In the genomic region with DNA sequence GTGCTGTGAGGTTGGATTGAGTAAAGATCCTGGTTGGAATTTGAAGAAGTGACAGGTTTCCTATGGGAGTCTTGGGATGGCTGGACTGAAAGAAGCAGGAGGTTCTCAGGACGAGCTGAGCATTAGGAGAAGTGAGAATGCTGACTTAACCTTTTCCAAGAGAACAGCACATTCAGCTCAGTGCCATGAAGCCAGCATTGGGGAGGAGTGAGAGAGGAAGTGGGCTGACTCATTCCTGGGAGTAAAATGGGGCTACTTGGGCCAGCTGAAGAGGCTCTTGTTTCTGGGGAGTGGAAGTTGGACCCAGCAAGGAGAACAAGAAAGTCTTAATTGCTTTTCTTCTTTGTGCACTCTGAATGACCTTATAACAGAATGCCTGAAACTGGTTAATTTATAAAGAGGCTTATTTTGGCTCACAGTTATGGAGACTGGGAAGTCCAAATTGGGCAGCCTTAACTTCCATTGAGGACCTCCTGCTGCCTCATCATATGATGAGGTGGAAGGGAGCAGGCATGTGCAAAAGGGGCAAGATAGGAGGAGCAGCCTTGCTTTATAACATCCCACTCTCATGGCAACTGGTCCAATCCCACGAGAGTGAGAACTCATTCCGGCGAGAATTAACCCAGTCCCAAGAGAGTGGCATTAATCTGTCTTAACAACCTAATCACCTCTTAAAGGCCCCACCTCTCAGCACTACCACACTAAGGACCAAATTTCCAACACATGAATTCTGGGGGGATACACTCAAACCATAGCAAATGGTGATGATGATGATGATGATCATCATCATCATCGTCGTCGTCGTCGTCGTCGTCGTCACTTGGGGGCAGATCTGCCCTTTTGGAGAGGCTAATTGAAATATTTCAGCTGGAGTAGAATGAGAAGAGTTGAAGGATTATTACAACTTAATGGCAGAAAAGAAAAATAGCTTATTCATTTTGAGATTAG, we compare ENCODE assay signal across 1 cellular context.
TF ChIP-seq lines count a peak whose summit lies in the region.

No MANE protein-coding gene starts in this region.

TF ChIP-seq in WTC11, 78 proteins besides CTCF, POLR2A, EP300 and RAD21:
- TF ChIP-seq, protein P1, sequence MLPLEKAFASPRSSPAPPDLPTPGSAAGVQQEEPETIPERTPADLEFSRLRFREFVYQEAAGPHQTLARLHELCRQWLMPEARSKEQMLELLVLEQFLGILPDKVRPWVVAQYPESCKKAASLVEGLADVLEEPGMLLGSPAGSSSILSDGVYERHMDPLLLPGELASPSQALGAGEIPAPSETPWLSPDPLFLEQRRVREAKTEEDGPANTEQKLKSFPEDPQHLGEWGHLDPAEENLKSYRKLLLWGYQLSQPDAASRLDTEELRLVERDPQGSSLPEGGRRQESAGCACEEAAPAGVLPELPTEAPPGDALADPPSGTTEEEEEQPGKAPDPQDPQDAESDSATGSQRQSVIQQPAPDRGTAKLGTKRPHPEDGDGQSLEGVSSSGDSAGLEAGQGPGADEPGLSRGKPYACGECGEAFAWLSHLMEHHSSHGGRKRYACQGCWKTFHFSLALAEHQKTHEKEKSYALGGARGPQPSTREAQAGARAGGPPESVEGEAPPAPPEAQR (CRISPR knock-in tag; IDR thresholded peaks at IDR 0.05): no peak
- TF ChIP-seq, protein P2, sequence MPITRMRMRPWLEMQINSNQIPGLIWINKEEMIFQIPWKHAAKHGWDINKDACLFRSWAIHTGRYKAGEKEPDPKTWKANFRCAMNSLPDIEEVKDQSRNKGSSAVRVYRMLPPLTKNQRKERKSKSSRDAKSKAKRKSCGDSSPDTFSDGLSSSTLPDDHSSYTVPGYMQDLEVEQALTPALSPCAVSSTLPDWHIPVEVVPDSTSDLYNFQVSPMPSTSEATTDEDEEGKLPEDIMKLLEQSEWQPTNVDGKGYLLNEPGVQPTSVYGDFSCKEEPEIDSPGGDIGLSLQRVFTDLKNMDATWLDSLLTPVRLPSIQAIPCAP (CRISPR knock-in tag; IDR thresholded peaks at IDR 0.05): no peak
- TF ChIP-seq, protein P3, sequence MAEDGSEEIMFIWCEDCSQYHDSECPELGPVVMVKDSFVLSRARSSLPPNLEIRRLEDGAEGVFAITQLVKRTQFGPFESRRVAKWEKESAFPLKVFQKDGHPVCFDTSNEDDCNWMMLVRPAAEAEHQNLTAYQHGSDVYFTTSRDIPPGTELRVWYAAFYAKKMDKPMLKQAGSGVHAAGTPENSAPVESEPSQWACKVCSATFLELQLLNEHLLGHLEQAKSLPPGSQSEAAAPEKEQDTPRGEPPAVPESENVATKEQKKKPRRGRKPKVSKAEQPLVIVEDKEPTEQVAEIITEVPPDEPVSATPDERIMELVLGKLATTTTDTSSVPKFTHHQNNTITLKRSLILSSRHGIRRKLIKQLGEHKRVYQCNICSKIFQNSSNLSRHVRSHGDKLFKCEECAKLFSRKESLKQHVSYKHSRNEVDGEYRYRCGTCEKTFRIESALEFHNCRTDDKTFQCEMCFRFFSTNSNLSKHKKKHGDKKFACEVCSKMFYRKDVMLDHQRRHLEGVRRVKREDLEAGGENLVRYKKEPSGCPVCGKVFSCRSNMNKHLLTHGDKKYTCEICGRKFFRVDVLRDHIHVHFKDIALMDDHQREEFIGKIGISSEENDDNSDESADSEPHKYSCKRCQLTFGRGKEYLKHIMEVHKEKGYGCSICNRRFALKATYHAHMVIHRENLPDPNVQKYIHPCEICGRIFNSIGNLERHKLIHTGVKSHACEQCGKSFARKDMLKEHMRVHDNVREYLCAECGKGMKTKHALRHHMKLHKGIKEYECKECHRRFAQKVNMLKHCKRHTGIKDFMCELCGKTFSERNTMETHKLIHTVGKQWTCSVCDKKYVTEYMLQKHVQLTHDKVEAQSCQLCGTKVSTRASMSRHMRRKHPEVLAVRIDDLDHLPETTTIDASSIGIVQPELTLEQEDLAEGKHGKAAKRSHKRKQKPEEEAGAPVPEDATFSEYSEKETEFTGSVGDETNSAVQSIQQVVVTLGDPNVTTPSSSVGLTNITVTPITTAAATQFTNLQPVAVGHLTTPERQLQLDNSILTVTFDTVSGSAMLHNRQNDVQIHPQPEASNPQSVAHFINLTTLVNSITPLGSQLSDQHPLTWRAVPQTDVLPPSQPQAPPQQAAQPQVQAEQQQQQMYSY (CRISPR knock-in tag; IDR thresholded peaks at IDR 0.05): no peak
- TF ChIP-seq, protein P4, sequence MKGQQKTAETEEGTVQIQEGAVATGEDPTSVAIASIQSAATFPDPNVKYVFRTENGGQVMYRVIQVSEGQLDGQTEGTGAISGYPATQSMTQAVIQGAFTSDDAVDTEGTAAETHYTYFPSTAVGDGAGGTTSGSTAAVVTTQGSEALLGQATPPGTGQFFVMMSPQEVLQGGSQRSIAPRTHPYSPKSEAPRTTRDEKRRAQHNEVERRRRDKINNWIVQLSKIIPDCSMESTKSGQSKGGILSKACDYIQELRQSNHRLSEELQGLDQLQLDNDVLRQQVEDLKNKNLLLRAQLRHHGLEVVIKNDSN (CRISPR knock-in tag; IDR thresholded peaks at IDR 0.05): no peak
- TF ChIP-seq OVOL2 (CRISPR knock-in tag; IDR thresholded peaks at IDR 0.05; ENCODE audit: borderline replicate concordance): no peak
- no peak for TF ChIP-seq GRHL2 (CRISPR knock-in tag; IDR thresholded peaks at IDR 0.05; ENCODE audit: insufficient replicate concordance, severe bottlenecking)
- TF ChIP-seq ZNF416 (CRISPR knock-in tag; IDR thresholded peaks at IDR 0.05): no peak
- TF ChIP-seq MXD4 (CRISPR knock-in tag; IDR thresholded peaks at IDR 0.05; ENCODE audit: borderline replicate concordance): no peak
- TF ChIP-seq, protein P5, sequence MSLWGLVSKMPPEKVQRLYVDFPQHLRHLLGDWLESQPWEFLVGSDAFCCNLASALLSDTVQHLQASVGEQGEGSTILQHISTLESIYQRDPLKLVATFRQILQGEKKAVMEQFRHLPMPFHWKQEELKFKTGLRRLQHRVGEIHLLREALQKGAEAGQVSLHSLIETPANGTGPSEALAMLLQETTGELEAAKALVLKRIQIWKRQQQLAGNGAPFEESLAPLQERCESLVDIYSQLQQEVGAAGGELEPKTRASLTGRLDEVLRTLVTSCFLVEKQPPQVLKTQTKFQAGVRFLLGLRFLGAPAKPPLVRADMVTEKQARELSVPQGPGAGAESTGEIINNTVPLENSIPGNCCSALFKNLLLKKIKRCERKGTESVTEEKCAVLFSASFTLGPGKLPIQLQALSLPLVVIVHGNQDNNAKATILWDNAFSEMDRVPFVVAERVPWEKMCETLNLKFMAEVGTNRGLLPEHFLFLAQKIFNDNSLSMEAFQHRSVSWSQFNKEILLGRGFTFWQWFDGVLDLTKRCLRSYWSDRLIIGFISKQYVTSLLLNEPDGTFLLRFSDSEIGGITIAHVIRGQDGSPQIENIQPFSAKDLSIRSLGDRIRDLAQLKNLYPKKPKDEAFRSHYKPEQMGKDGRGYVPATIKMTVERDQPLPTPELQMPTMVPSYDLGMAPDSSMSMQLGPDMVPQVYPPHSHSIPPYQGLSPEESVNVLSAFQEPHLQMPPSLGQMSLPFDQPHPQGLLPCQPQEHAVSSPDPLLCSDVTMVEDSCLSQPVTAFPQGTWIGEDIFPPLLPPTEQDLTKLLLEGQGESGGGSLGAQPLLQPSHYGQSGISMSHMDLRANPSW (CRISPR knock-in tag; conservative IDR thresholded peaks at IDR 0.05; ENCODE audit: low read depth): no peak
- TF ChIP-seq TEAD4 (CRISPR knock-in tag; IDR thresholded peaks at IDR 0.05): no peak
- no peak for TF ChIP-seq ZNF396 (CRISPR knock-in tag; IDR thresholded peaks at IDR 0.05; ENCODE audit: borderline replicate concordance)
- no peak for TF ChIP-seq ZNF121 (CRISPR knock-in tag; IDR thresholded peaks at IDR 0.05)
- TF ChIP-seq, protein P6, sequence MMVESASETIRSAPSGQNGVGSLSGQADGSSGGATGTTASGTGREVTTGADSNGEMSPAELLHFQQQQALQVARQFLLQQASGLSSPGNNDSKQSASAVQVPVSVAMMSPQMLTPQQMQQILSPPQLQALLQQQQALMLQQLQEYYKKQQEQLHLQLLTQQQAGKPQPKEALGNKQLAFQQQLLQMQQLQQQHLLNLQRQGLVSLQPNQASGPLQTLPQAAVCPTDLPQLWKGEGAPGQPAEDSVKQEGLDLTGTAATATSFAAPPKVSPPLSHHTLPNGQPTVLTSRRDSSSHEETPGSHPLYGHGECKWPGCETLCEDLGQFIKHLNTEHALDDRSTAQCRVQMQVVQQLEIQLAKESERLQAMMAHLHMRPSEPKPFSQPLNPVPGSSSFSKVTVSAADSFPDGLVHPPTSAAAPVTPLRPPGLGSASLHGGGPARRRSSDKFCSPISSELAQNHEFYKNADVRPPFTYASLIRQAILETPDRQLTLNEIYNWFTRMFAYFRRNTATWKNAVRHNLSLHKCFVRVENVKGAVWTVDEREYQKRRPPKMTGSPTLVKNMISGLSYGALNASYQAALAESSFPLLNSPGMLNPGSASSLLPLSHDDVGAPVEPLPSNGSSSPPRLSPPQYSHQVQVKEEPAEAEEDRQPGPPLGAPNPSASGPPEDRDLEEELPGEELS (CRISPR knock-in tag; IDR thresholded peaks at IDR 0.05): no peak
- TF ChIP-seq SMAD4 (CRISPR knock-in tag; IDR thresholded peaks at IDR 0.05): no peak
- TF ChIP-seq, protein P7, sequence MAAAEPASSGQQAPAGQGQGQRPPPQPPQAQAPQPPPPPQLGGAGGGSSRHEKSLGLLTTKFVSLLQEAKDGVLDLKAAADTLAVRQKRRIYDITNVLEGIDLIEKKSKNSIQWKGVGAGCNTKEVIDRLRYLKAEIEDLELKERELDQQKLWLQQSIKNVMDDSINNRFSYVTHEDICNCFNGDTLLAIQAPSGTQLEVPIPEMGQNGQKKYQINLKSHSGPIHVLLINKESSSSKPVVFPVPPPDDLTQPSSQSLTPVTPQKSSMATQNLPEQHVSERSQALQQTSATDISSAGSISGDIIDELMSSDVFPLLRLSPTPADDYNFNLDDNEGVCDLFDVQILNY (CRISPR knock-in tag; IDR thresholded peaks at IDR 0.05): no peak
- TF ChIP-seq ETV6 (CRISPR knock-in tag; IDR thresholded peaks at IDR 0.05): no peak
- TF ChIP-seq ZNF317 (CRISPR knock-in tag; IDR thresholded peaks at IDR 0.05; ENCODE audit: borderline replicate concordance, low read depth): no peak
- no peak for TF ChIP-seq MYBL2 (CRISPR knock-in tag; IDR thresholded peaks at IDR 0.05)
- TF ChIP-seq TEAD1 (CRISPR knock-in tag; IDR thresholded peaks at IDR 0.05): no peak
- TF ChIP-seq, protein P8, sequence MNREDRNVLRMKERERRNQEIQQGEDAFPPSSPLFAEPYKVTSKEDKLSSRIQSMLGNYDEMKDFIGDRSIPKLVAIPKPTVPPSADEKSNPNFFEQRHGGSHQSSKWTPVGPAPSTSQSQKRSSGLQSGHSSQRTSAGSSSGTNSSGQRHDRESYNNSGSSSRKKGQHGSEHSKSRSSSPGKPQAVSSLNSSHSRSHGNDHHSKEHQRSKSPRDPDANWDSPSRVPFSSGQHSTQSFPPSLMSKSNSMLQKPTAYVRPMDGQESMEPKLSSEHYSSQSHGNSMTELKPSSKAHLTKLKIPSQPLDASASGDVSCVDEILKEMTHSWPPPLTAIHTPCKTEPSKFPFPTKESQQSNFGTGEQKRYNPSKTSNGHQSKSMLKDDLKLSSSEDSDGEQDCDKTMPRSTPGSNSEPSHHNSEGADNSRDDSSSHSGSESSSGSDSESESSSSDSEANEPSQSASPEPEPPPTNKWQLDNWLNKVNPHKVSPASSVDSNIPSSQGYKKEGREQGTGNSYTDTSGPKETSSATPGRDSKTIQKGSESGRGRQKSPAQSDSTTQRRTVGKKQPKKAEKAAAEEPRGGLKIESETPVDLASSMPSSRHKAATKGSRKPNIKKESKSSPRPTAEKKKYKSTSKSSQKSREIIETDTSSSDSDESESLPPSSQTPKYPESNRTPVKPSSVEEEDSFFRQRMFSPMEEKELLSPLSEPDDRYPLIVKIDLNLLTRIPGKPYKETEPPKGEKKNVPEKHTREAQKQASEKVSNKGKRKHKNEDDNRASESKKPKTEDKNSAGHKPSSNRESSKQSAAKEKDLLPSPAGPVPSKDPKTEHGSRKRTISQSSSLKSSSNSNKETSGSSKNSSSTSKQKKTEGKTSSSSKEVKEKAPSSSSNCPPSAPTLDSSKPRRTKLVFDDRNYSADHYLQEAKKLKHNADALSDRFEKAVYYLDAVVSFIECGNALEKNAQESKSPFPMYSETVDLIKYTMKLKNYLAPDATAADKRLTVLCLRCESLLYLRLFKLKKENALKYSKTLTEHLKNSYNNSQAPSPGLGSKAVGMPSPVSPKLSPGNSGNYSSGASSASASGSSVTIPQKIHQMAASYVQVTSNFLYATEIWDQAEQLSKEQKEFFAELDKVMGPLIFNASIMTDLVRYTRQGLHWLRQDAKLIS (CRISPR knock-in tag; IDR thresholded peaks at IDR 0.05; ENCODE audit: borderline replicate concordance): no peak
TF ChIP-seq in WTC11: peak in this region for 0.
